Comparison of ENCODE assay signal across 9 cellular contexts in genomic region chr1:32350785-32351076, GRCh38. TPM values are rescaled to one million over a fixed set of nuclear protein-coding genes. Genes with fewer than 3 reads are reported as not detected.
DNase-seq lines count a peak whose midpoint lies in the region; ATAC-seq and TF ChIP-seq lines count a peak whose summit lies in the region.
"Had no signal": no experiment of that assay in that cellular context is flagged by ENCODE, and none has a peak within 500 bp of the region (broad histone marks: within the 10 kb centered on the region; RNA-seq: fewer than 3 reads in every experiment).

No MANE protein-coding gene starts in this region.

- H3K36me3 ChIP-seq in DOHH2 (ENCODE audit: control insufficient read depth, low read length), result no peaks in the 10 kb centered on the region
- no peaks in the 10 kb centered on the region for H3K36me3 ChIP-seq in SJCRH30
- peaks cover 0 to 23% of the 10 kb centered on the region in 2 donors for H3K36me3 ChIP-seq in psoas muscle (ENCODE audit: insufficient read depth in 1 of 2, low read depth in 1 of 2)

- intact Hi-C loops in psoas muscle (cut with DNase I), result no loop called here

- H3K4me2 ChIP-seq in DOHH2 (ENCODE audit: low read length), result peak overlapping the region; percentile 97

- H3K4me3 ChIP-seq in DOHH2 (ENCODE audit: low read length) (peak overlapping the region; percentile 84), SJCRH30 (peak overlapping the region; percentile 92), epithelial cell of proximal tubule (ENCODE audit: low read depth, low read length) (peak overlapping the region; percentile 77), psoas muscle (peak overlapping the region; percentile 83)

- no peaks in the 10 kb centered on the region for H4K20me1 ChIP-seq in DOHH2 (ENCODE audit: control insufficient read depth, insufficient read depth, low read depth, low read length)

- no peak for DNase-seq in SJCRH30
- no peak for DNase-seq in epithelial cell of proximal tubule (ENCODE audit: low read depth)
- DNase-seq in psoas muscle, result no peak
- no peak for DNase-seq in NCI-H345 treated with DMSO at 0.1 percent for 48 hours (lab: John Stamatoyannopoulos, UW; ENCODE audit: unreplicated experiment)
- DNase-seq in HT-29 (ENCODE audit: low spot score), result no peak
- no peak for DNase-seq in NCI-H82 (lab: John Stamatoyannopoulos, UW)

- H3K27ac ChIP-seq in DOHH2 (ENCODE audit: low read depth, low read length) (no peak overlapping the region), SJCRH30 (no peak overlapping the region; the same call in 1 of the 2 replicates), psoas muscle (peak overlapping the region; percentile 92)

- H3K4me1 ChIP-seq in DOHH2 (ENCODE audit: control insufficient read depth, low read length) (peaks cover 38% of the 10 kb centered on the region), SJCRH30 (peaks cover 23% of the 10 kb centered on the region), psoas muscle (peaks cover 17% of the 10 kb centered on the region)

- H3K79me2 ChIP-seq in DOHH2 (ENCODE audit: control insufficient read depth, low read length), result no peaks in the 10 kb centered on the region

- no peaks in the 10 kb centered on the region for H3K9me2 ChIP-seq in DOHH2 (replicated peaks; ENCODE audit: control insufficient read depth, low read length)

- 76 to 83% (median 83%) methylated on average over 5 to 6 of the region's 6 CpGs for WGBS in psoas muscle, 3 donors

- H3K27me3 ChIP-seq in DOHH2 (ENCODE audit: control insufficient read depth, low read length) (0 out of 2 replicates have a peak, but pooled peaks cover 4% of the 10 kb centered on the region), SJCRH30 (no peaks in the 10 kb centered on the region), psoas muscle (ENCODE audit: insufficient read depth in 3 of 3, low read length in 2 of 3) (no peaks in the 10 kb centered on the region)

- H3F3A ChIP-seq in DOHH2 (ENCODE audit: control insufficient read depth, insufficient read depth), result no peaks in the 10 kb centered on the region

- peaks cover 3% of the 10 kb centered on the region; the same call in 1 of the 2 replicates for H3K9me3 ChIP-seq in DOHH2 (ENCODE audit: control insufficient read depth, insufficient read depth, low read length)
- H3K9me3 ChIP-seq in SJCRH30 (replicated peaks), result no peaks in the 10 kb centered on the region
- H3K9me3 ChIP-seq in psoas muscle, result no peaks in the 10 kb centered on the region

- TF ChIP-seq CTCF in DOHH2 (IDR thresholded peaks at IDR 0.05; ENCODE audit: low read depth, low read length, poor library complexity, severe bottlenecking) (no peak), epithelial cell of proximal tubule (conservative IDR thresholded peaks at IDR 0.05; ENCODE audit: low read depth, low read length) (no peak), psoas muscle (IDR thresholded peaks at IDR 0.05) (no peak)

- ATAC-seq in psoas muscle (no peak), HG03571 (IDR thresholded peaks at IDR 0.05; ENCODE audit: unreplicated experiment) (no peak)

RNA-seq across cellular contexts. Expression of gene FAM229A, which starts 11.6 kb away (rescaled TPM):
- 2.1 and 4.2 TPM in 2 replicates for total RNA-seq in SJCRH30 (2014; rRNA removed; shearing (Covaris generic))
- 1.7 and 11.7 TPM in 2 replicates for total RNA-seq in epithelial cell of proximal tubule
- 1 to 10 TPM in 3 of 4 donors, under 1 TPM in 1; 0.98 to 4.0 (median 1.7) TPM for total RNA-seq in psoas muscle
- 1 to 10 TPM; 1.8 to 3.1 (median 2.1) TPM for polyA plus RNA-seq in psoas muscle
- total RNA-seq in HT-29 (2014; rRNA removed; shearing (Covaris generic)), result 2.6 and 12.4 TPM in 2 replicates

RNA-seq across cellular contexts. Expression of gene TSSK3, which starts 11.6 kb away (rescaled TPM):
- 1.0 and 1.2 TPM in 2 replicates for total RNA-seq in SJCRH30 (2014; rRNA removed; shearing (Covaris generic))
- 0.58 TPM in 1 of 2 replicates, not detected in the other for total RNA-seq in epithelial cell of proximal tubule
- total RNA-seq in psoas muscle, result 1 to 10 TPM in 1 of 4 donors, not detected in 3; 1.5 TPM
- polyA plus RNA-seq in psoas muscle, result 1 to 10 TPM in 1 of 3 donors, under 1 TPM in 2; 0.10 to 4.0 (median 0.12) TPM
- total RNA-seq in HT-29 (2014; rRNA removed; shearing (Covaris generic)), result 0.08 and 1.8 TPM in 2 replicates
- total RNA-seq: dermis blood vessel endothelial cell had no signal

RNA-seq across cellular contexts. Expression of gene MARCKSL1, which starts 14.7 kb away (rescaled TPM):
- total RNA-seq in SJCRH30 (2014; rRNA removed; shearing (Covaris generic)), result 207 and 208 TPM in 2 replicates
- total RNA-seq in epithelial cell of proximal tubule (190 and 199 TPM in 2 replicates), psoas muscle (1 to 10 TPM; 5.6 to 9.5 (median 8.8) TPM)
- polyA plus RNA-seq in psoas muscle, result 10 to 100 TPM in 2 of 3 donors, 1 to 10 TPM in 1; 9.4 to 12.9 (median 12.2) TPM
- total RNA-seq in HT-29 (2014; rRNA removed; shearing (Covaris generic)), result 384 TPM in 2 replicates

RNA-seq across cellular contexts. Expression of gene BSDC1, which starts 43.5 kb away (rescaled TPM):
- total RNA-seq in SJCRH30 (2014; rRNA removed; shearing (Covaris generic)), result 49.4 and 54.5 TPM in 2 replicates
- 56.7 and 61.1 TPM in 2 replicates for total RNA-seq in epithelial cell of proximal tubule
- 10 to 100 TPM; 29.5 to 59.1 (median 34.5) TPM for total RNA-seq in psoas muscle
- polyA plus RNA-seq in psoas muscle, result 10 to 100 TPM; 25.4 to 68.4 (median 29.6) TPM
- 48.3 and 54.4 TPM in 2 replicates for total RNA-seq in HT-29 (2014; rRNA removed; shearing (Covaris generic))

RNA-seq across cellular contexts. Expression of gene HDAC1, which starts 58.8 kb away (rescaled TPM):
- total RNA-seq in SJCRH30 (2014; rRNA removed; shearing (Covaris generic)), result 156 and 160 TPM in 2 replicates
- total RNA-seq in epithelial cell of proximal tubule (117 and 127 TPM in 2 replicates), psoas muscle (10 to 100 TPM; 11.8 to 17.2 (median 14.6) TPM)
- 10 to 100 TPM; 13.8 to 23.1 (median 17.0) TPM for polyA plus RNA-seq in psoas muscle
- total RNA-seq in HT-29 (2014; rRNA removed; shearing (Covaris generic)), result 185 and 200 TPM in 2 replicates

Comparison
In these comparisons a context has a peak if more than half of its experiments do, and no peak if none do; other contexts are left out.
1. RNA of gene MARCKSL1, which starts 14.7 kb away (total RNA-seq): 384 TPM in HT-29, 207 to 208 TPM in SJCRH30 and 190 to 199 TPM in epithelial cell of proximal tubule; 5.6 to 9.5 TPM in psoas muscle; every median in the first group is over 10 times any median in the second.
2. Peak in every context shown above with its lines, with median percentiles within 50 percentile points of each other: H3K4me3 ChIP-seq.